Comparison of ENCODE assay signal across 9 cellular contexts in genomic region chr1:85062425-85063026, GRCh38. TPM values are rescaled to one million over a fixed set of nuclear protein-coding genes. Genes with fewer than 3 reads are reported as not detected.
DNase-seq lines count a peak whose midpoint lies in the region; ATAC-seq and TF ChIP-seq lines count a peak whose summit lies in the region.
"Had no signal": no experiment of that assay in that cellular context is flagged by ENCODE, and none has a peak within 500 bp of the region (broad histone marks: within the 10 kb centered on the region; RNA-seq: fewer than 3 reads in every experiment).

No MANE protein-coding gene starts in this region.

- intact Hi-C loops in CD4-positive, alpha-beta T cell (cut with DNase I, micrococcal nuclease) = loop anchor here (5.0 kb wide), 3 partner anchors 140 to 215 kb away; partner anchors contain the start of genes BCL10 (in 1 of the 2), C1orf52 (in 1 of the 2) and SYDE2 (in 1 of the 2)
- intact Hi-C loops in naive thymus-derived CD4-positive, alpha-beta T cell (cut with micrococcal nuclease) = loop anchor here (1.0 to 10.0 kb wide), 13 partner anchors 11 to 1852 kb away; partner anchors contain the start of genes C1orf52 (in 2 of the 2), SYDE2 (in 2 of the 2), BCL10 (in 1 of the 2) and HS2ST1 (in 1 of the 2)

- H3K9me3 ChIP-seq in CD4-positive, alpha-beta T cell (ENCODE audit: control insufficient read depth, low read length) = no peaks in the 10 kb centered on the region
- no peaks in the 10 kb centered on the region for H3K9me3 ChIP-seq in naive thymus-derived CD4-positive, alpha-beta T cell (ENCODE audit: control insufficient read depth in 2 of 3, low read length in 3 of 3)

- peak overlapping the region; percentile 43 for H3K27ac Mint-ChIP-seq in CD4-positive, alpha-beta T cell
- peak overlapping the region in 8 of 9 donors; percentile 73 to 96 (median 92) for H3K27ac Mint-ChIP-seq in naive thymus-derived CD4-positive, alpha-beta T cell

- H3K36me3 ChIP-seq in naive thymus-derived CD4-positive, alpha-beta T cell (ENCODE audit: control insufficient read depth in 2 of 3, insufficient read depth in 3 of 3, low read length in 3 of 3) = no peaks in the 10 kb centered on the region

- H3K9me3 Mint-ChIP-seq in CD4-positive, alpha-beta T cell = no peaks in the 10 kb centered on the region
- H3K9me3 Mint-ChIP-seq in naive thymus-derived CD4-positive, alpha-beta T cell = no peaks in the 10 kb centered on the region

- ATAC-seq in CD4-positive, alpha-beta T cell (ENCODE audit: poor library complexity) = peak; percentile 18
- peak; percentile 2 for ATAC-seq in HG03442 (IDR thresholded peaks at IDR 0.05; ENCODE audit: unreplicated experiment)
- peak; percentile 2 for ATAC-seq in naive thymus-derived CD4-positive, alpha-beta T cell

- POLR2A ChIA-PET in CD4-positive, alpha-beta T cell (lab: Charles Lee) = interaction anchor here (0.8 kb wide), 1 partner anchor 71 kb away, joined by 3 read pairs; no protein-coding TSS in a partner anchor
- POLR2A ChIA-PET in naive thymus-derived CD4-positive, alpha-beta T cell (lab: Charles Lee) = interaction anchor here (1.1 kb wide), 1 partner anchor 9 kb away, joined by 3 read pairs; no protein-coding TSS in a partner anchor

- CTCF ChIA-PET in CD4-positive, alpha-beta T cell (lab: Charles Lee) = interaction anchor here (1.3 to 1.4 kb wide), 3 partner anchors 9 to 197 kb away, joined by 4 to 7 read pairs (median 4); partner anchors contain the start of gene C1orf52
- CTCF ChIA-PET in naive thymus-derived CD4-positive, alpha-beta T cell (lab: Charles Lee) = interaction anchor here (1.0 kb wide), 1 partner anchor 170 kb away, joined by 3 read pairs; no protein-coding TSS in a partner anchor

- no peaks in the 10 kb centered on the region for H3K36me3 Mint-ChIP-seq in CD4-positive, alpha-beta T cell (ENCODE audit: low read depth)
- no peaks in the 10 kb centered on the region for H3K36me3 Mint-ChIP-seq in naive thymus-derived CD4-positive, alpha-beta T cell

- H3K4me3 Mint-ChIP-seq in CD4-positive, alpha-beta T cell = peak overlapping the region; percentile 89
- H3K4me3 Mint-ChIP-seq in naive thymus-derived CD4-positive, alpha-beta T cell = peak overlapping the region; percentile 79 to 93 (median 88)

- H3K27ac ChIP-seq in CD4-positive, alpha-beta T cell (ENCODE audit: low read depth, low read length) = no peak overlapping the region
- H3K27ac ChIP-seq in naive thymus-derived CD4-positive, alpha-beta T cell (ENCODE audit: low read depth, low read length) = no peak overlapping the region

- no peak for TF ChIP-seq CTCF in CD4-positive, alpha-beta T cell (IDR thresholded peaks at IDR 0.05)
- no peak for TF ChIP-seq CTCF in choroid plexus epithelial cell (conservative IDR thresholded peaks at IDR 0.05; ENCODE audit: low read depth, low read length)

- H3K4me1 Mint-ChIP-seq in CD4-positive, alpha-beta T cell (ENCODE audit: low read depth) = peaks cover 10% of the 10 kb centered on the region
- H3K4me1 Mint-ChIP-seq in naive thymus-derived CD4-positive, alpha-beta T cell = peaks cover 11 to 21% (median 14%) of the 10 kb centered on the region in 7 donors

- DNase-seq in CD4-positive, alpha-beta T cell = no peak
- DNase-seq in choroid plexus epithelial cell (ENCODE audit: low read depth) = no peak
- DNase-seq in naive thymus-derived CD4-positive, alpha-beta T cell = peak in 1 of 9 donors; percentile 14
- DNase-seq in COR-L47 (lab: John Stamatoyannopoulos, UW) = no peak
- DNase-seq in NCI-H524 (lab: John Stamatoyannopoulos, UW) = no peak
- DNase-seq in NCI-H2107 (lab: John Stamatoyannopoulos, UW) = no peak
- no peak for DNase-seq in NK-92 treated with Interleukin-12 subunit alpha and Interleukin-12 subunit beta, amount 100 ng/mL, for 24 hours (lab: John Stamatoyannopoulos, UW)
- DNase-seq: cerebellar nuclear complex had no signal

- H3K27me3 ChIP-seq in CD4-positive, alpha-beta T cell (ENCODE audit: control insufficient read depth, insufficient read depth, low read length) = peaks cover 3% of the 10 kb centered on the region
- no peaks in the 10 kb centered on the region for H3K27me3 ChIP-seq in naive thymus-derived CD4-positive, alpha-beta T cell (ENCODE audit: control insufficient read depth in 2 of 2, insufficient read depth in 2 of 2, low read length in 2 of 2)

- H3K4me3 ChIP-seq in choroid plexus epithelial cell (ENCODE audit: low read depth, low read length) = peak overlapping the region; percentile 63
- peak overlapping the region; percentile 57 for H3K4me3 ChIP-seq in naive thymus-derived CD4-positive, alpha-beta T cell (ENCODE audit: low read length)

- H3K4me1 ChIP-seq in naive thymus-derived CD4-positive, alpha-beta T cell (ENCODE audit: control insufficient read depth in 2 of 2, insufficient read depth in 2 of 2, low read length in 2 of 2) = peaks cover 4 to 6% of the 10 kb centered on the region in 2 donors

- peaks cover 28% of the 10 kb centered on the region for H3K27me3 Mint-ChIP-seq in CD4-positive, alpha-beta T cell
- H3K27me3 Mint-ChIP-seq in naive thymus-derived CD4-positive, alpha-beta T cell = peaks cover 3 to 41% (median 13%) of the 10 kb centered on the region in 5 donors

RNA-seq across cellular contexts. Expression of gene MCOLN3, which starts 14.2 kb away (rescaled TPM):
- under 1 TPM; 0.14 to 0.22 TPM for total RNA-seq in CD4-positive, alpha-beta T cell
- total RNA-seq in naive thymus-derived CD4-positive, alpha-beta T cell = 10 to 100 TPM in 1 of 5 experiments, under 1 TPM in 4; 0.77 to 11.1 (median 0.95) TPM
- polyA plus RNA-seq in naive thymus-derived CD4-positive, alpha-beta T cell = 1 to 10 TPM in 1 of 2 donors, under 1 TPM in 1; 0.43 to 1.5 TPM
